Comparison of ENCODE assay signal across 1 cellular context in genomic region chr2:237546876-237547395, GRCh38.
TF ChIP-seq lines count a peak whose summit lies in the region.

No MANE protein-coding gene starts in this region.

TF ChIP-seq in HCT116, 20 proteins besides CTCF, POLR2A, EP300 and RAD21 (continued from another document):
- TF ChIP-seq CEBPB (IDR thresholded peaks at IDR 0.05; ENCODE audit: low read depth): no peak
- no peak for TF ChIP-seq JUND (IDR thresholded peaks at IDR 0.05)
